ENCODE assay signal across 26 cellular contexts in the genomic region with DNA sequence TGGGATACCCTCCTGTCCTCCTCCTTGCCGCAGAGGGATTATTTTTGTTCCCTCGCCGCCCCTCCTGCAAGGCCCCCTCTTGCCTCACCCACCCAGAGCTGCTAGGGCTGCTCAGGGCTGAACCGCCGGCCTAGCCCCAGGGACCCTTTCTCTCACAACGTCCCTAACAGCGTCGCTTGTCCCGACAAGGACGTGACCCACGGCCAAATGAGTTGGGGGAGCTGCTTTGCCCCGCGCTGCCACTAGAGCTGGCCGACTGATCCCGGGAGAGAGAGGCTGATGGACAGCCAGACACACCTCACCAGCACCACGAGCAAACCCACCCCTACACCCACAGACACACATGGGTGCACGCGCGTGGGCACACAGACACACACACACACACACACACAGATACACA.
"Had no signal": no experiment of that assay in that cellular context is flagged by ENCODE, and none has a peak within 500 bp of the region (broad histone marks: within the 10 kb centered on the region; RNA-seq: fewer than 3 reads in every experiment).

No MANE protein-coding gene starts in this region.

- H3K4me1 Mint-ChIP-seq: immature natural killer cell; memory B cell; naive B cell; neural crest cell; stimulated activated naive B cell treated with anti-CD40 and anti-IgM and Interleukin-4, amounts not matched to agents 10 μg/mL and 1 μg/mL and 100 μg/mL, for 72 hours had no signal

- H3K36me3 ChIP-seq: left ventricle myocardium inferior, lower lobe of right lung, sigmoid colon, stomach, tibial artery had no signal

- H3K27me3 Mint-ChIP-seq: dendritic cell treated with granulocyte-macrophage colony-stimulating factor and Interleukin-4, amounts not matched to agents 40 ng/mL and 50 ng/mL, for 4 days; memory B cell; naive B cell; natural killer cell treated with Interleukin-12 subunit alpha and Interleukin-12 subunit beta and Interleukin-15 and Interleukin-18, amount 100 ng/mL, for 72 hours; stimulated activated naive B cell treated with anti-CD40 and anti-IgM and Interleukin-4, amounts not matched to agents 10 μg/mL and 1 μg/mL and 100 μg/mL, for 72 hours; type B pancreatic cell had no signal

- ATAC-seq: left colon; psoas muscle; right cardiac atrium; stimulated activated naive B cell treated with anti-CD40 and anti-IgM and Interleukin-4, amounts not matched to agents 10 μg/mL and 1 μg/mL and 100 μg/mL, for 72 hours had no signal

- H3K4me3 ChIP-seq: left ventricle myocardium inferior, lower lobe of right lung, mucosa of descending colon, psoas muscle, sigmoid colon, stomach, tibial artery had no signal

- DNase-seq: caudate nucleus; cerebellar nuclear complex; effector memory CD4-positive, alpha-beta T cell; erythroblast; hypothalamus; immature natural killer cell; islet precursor cell; kidney glomerular epithelial cell; left colon; left ventricle myocardium inferior; lower lobe of right lung; mucosa of descending colon; naive B cell; psoas muscle; sigmoid colon; stimulated activated CD4-positive, alpha-beta T cell treated with anti-CD3 and anti-CD28 coated beads, Interleukin-15, amount 100 ng/mL, for 24 hours; stimulated activated CD4-positive, alpha-beta T cell treated with anti-CD3 and anti-CD28 coated beads, Interleukin-2, amount 100 ng/mL, for 48 hours; stimulated activated naive B cell treated with anti-CD40 and anti-IgM and Interleukin-4, amounts not matched to agents 10 μg/mL and 1 μg/mL and 100 μg/mL, for 72 hours; stomach had no signal

- H3K9me3 Mint-ChIP-seq: type B pancreatic cell had no signal

- H3K27ac ChIP-seq: left ventricle myocardium inferior, lower lobe of right lung, psoas muscle, sigmoid colon, stomach, tibial artery had no signal

- H3K27me3 ChIP-seq: sigmoid colon, stomach, tibial artery had no signal

- H3K9me3 ChIP-seq: lower lobe of right lung, psoas muscle, sigmoid colon had no signal

- H3K4me1 ChIP-seq: left ventricle myocardium inferior, lower lobe of right lung, psoas muscle, sigmoid colon, stomach, tibial artery had no signal

- H3K4me3 Mint-ChIP-seq: dendritic cell treated with granulocyte-macrophage colony-stimulating factor and Interleukin-4, amounts not matched to agents 40 ng/mL and 50 ng/mL, for 4 days; immature natural killer cell; memory B cell; naive B cell; natural killer cell treated with Interleukin-12 subunit alpha and Interleukin-12 subunit beta and Interleukin-15 and Interleukin-18, amount 100 ng/mL, for 72 hours; neural crest cell; stimulated activated naive B cell treated with anti-CD40 and anti-IgM and Interleukin-4, amounts not matched to agents 10 μg/mL and 1 μg/mL and 100 μg/mL, for 72 hours; type B pancreatic cell had no signal

- H3K27ac Mint-ChIP-seq: dendritic cell treated with granulocyte-macrophage colony-stimulating factor and Interleukin-4, amounts not matched to agents 40 ng/mL and 50 ng/mL, for 4 days; immature natural killer cell; memory B cell; natural killer cell treated with Interleukin-12 subunit alpha and Interleukin-12 subunit beta and Interleukin-15 and Interleukin-18, amount 100 ng/mL, for 72 hours; stimulated activated naive B cell treated with anti-CD40 and anti-IgM and Interleukin-4, amounts not matched to agents 10 μg/mL and 1 μg/mL and 100 μg/mL, for 72 hours; type B pancreatic cell had no signal

- H3K36me3 Mint-ChIP-seq: immature natural killer cell; memory B cell; natural killer cell treated with Interleukin-12 subunit alpha and Interleukin-12 subunit beta and Interleukin-15 and Interleukin-18, amount 100 ng/mL, for 72 hours; stimulated activated naive B cell treated with anti-CD40 and anti-IgM and Interleukin-4, amounts not matched to agents 10 μg/mL and 1 μg/mL and 100 μg/mL, for 72 hours; type B pancreatic cell had no signal
